ENCODE assay signal across 9 cellular contexts in the genomic region with DNA sequence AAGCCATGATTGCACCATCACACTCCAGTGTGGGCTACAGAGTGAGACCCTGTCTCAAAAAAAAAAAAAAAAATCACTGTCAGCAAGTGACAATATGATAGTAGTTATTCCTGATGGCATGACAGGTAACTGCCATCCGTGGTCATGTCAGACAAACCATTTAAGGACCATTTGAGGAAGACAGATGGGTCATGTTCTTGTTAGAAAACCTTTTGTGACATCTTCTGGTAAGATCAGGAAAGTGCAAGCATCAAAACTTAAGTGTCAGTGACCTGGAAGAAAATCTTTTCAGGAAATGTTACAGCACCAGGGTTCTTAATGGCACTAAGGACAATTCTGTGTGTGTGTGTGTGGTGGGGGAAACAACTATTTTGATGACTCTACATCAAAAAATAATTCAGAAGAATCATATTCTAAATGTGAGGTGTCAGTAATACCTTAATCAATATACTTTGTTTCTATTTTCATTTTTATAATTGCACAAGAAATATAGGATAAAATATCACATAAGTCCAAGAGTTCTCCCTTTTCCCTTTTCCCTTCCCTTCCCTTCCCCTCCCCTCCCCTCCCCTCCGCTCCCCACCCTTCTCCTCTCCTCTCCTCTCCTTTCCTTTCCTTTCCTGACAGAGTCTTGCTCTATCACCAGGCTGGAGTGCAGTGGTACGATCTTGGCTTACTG. TPM values are rescaled to one million over a fixed set of nuclear protein-coding genes. Genes with fewer than 3 reads are reported as not detected.
A peak's percentile ranks its signal among the peaks of the same experiment; 100 is the strongest.
DNase-seq lines count a peak whose midpoint lies in the region; ATAC-seq and TF ChIP-seq lines count a peak whose summit lies in the region.
"Had no signal": no experiment of that assay in that cellular context is flagged by ENCODE, and none has a peak within 500 bp of the region (broad histone marks: within the 10 kb centered on the region; RNA-seq: fewer than 3 reads in every experiment).

No MANE protein-coding gene starts in this region.

- H3K36me3 ChIP-seq in Caco-2 (ENCODE audit: control insufficient read depth, insufficient read depth, low read length): no peaks in the 10 kb centered on the region

- H3K4me1 Mint-ChIP-seq in Caco-2 (ENCODE audit: low read depth, unreplicated experiment): peaks cover 23% of the 10 kb centered on the region

- peak in 1 of 2 experiments; percentile 51 for DNase-seq in Caco-2
- DNase-seq in HFF-Myc (ENCODE audit: extremely low read depth, low read depth): no peak
- peak; percentile 26 for DNase-seq in SKM-1 (lab: John Stamatoyannopoulos, UW; ENCODE audit: unreplicated experiment)
- no peak for DNase-seq in right cardiac atrium
- no peak for DNase-seq in germinal center (ENCODE audit: low spot score)
- DNase-seq in SHP77 treated with DMSO at 0.1 percent for 48 hours (lab: John Stamatoyannopoulos, UW): no peak
- DNase-seq in NCI-H345 (lab: John Stamatoyannopoulos, UW): no peak

- H3K4me1 ChIP-seq in Caco-2 (peaks cover 24% of the 10 kb centered on the region), right cardiac atrium (ENCODE audit: control insufficient read depth, insufficient read depth, low read length) (peaks cover 2% of the 10 kb centered on the region)

- TF ChIP-seq CTCF in Caco-2 (IDR thresholded peaks at IDR 0.05; ENCODE audit: insufficient read depth in 1 of 2, low read depth in 1 of 2, low read length in 1 of 2, severe bottlenecking in 1 of 2, unreplicated experiment in 1 of 2) (peak; percentile 46 to 58), HFF-Myc (IDR thresholded peaks at IDR 0.05; ENCODE audit: low read depth, low read length, missing control alignments) (peak; percentile 41)

- POLR2A ChIA-PET in Caco-2 (lab: Charles Lee): no interaction called here

- H3K27me3 Mint-ChIP-seq in Caco-2 (ENCODE audit: insufficient read depth, unreplicated experiment): no peaks in the 10 kb centered on the region

- WGBS in right cardiac atrium: 63% methylated on average over 3 of the region's 3 CpGs

- H3K4me3 ChIP-seq in Caco-2 (ENCODE audit: low read depth, low read length) (no peak overlapping the region), HFF-Myc (replicated peaks; ENCODE audit: low read depth, low read length) (no peak overlapping the region), right cardiac atrium (ENCODE audit: low read length) (no peak overlapping the region)

- H3K36me3 Mint-ChIP-seq in Caco-2 (ENCODE audit: insufficient read depth, unreplicated experiment): peaks cover 6% of the 10 kb centered on the region

- H3K9me3 ChIP-seq in Caco-2 (no peaks in the 10 kb centered on the region), right cardiac atrium (ENCODE audit: control insufficient read depth, low read length) (no peaks in the 10 kb centered on the region)

- no peaks in the 10 kb centered on the region for H3K9me3 Mint-ChIP-seq in Caco-2 (ENCODE audit: unreplicated experiment)

- no TSS peak for BruUV-seq in Caco-2 (replicated peaks; lab: Mats Ljungman, UMichigan)

- no peak overlapping the region for H3K27ac ChIP-seq in right cardiac atrium (ENCODE audit: low read length)

- CTCF ChIA-PET in Caco-2 (lab: Charles Lee): no interaction called here

- H3K4me3 Mint-ChIP-seq in Caco-2 (ENCODE audit: unreplicated experiment): no peak overlapping the region

- ATAC-seq in right cardiac atrium (peak; percentile 40 to 56), HG03354 (IDR thresholded peaks at IDR 0.05; ENCODE audit: poor library complexity, severe bottlenecking, unreplicated experiment) (no peak)

- H3K27me3 ChIP-seq in Caco-2 (replicated peaks; ENCODE audit: control insufficient read depth, insufficient read depth, low read length) (no peaks in the 10 kb centered on the region), right cardiac atrium (ENCODE audit: control insufficient read depth, insufficient read depth) (no peaks in the 10 kb centered on the region)

- peak overlapping the region; percentile 18 for H3K27ac Mint-ChIP-seq in Caco-2 (ENCODE audit: unreplicated experiment)

- intact Hi-C loops in Caco-2 (cut with micrococcal nuclease; ENCODE audit: unreplicated experiment) (loop anchor here (1.0 to 10.0 kb wide), 6 partner anchors 119 to 508 kb away; a partner anchor contains a TSS), right cardiac atrium (cut with DNase I) (loop anchor here (5.0 to 10.0 kb wide), 4 partner anchors 287 to 352 kb away; no protein-coding TSS in a partner anchor)

RNA-seq across cellular contexts. Expression of a gene that starts 17.8 kb away (rescaled TPM):
- total RNA-seq in Caco-2 (2022): 65.4 and 66.9 TPM in 2 replicates
- 10 to 100 TPM in 1 of 4 donors, 1 to 10 TPM in 3; 7.6 to 10.5 (median 8.8) TPM for total RNA-seq in right cardiac atrium
- 3.2 TPM for polyA plus RNA-seq in right cardiac atrium

RNA-seq across cellular contexts. Expression of a gene that starts 43.6 kb away (rescaled TPM):
- 0.26 TPM in 1 of 2 replicates, not detected in the other for total RNA-seq in Caco-2 (2022)
- total RNA-seq in right cardiac atrium: not detected
- polyA plus RNA-seq in right cardiac atrium: not detected
- total RNA-seq: glomerular endothelial cell had no signal
